In the genomic region with DNA sequence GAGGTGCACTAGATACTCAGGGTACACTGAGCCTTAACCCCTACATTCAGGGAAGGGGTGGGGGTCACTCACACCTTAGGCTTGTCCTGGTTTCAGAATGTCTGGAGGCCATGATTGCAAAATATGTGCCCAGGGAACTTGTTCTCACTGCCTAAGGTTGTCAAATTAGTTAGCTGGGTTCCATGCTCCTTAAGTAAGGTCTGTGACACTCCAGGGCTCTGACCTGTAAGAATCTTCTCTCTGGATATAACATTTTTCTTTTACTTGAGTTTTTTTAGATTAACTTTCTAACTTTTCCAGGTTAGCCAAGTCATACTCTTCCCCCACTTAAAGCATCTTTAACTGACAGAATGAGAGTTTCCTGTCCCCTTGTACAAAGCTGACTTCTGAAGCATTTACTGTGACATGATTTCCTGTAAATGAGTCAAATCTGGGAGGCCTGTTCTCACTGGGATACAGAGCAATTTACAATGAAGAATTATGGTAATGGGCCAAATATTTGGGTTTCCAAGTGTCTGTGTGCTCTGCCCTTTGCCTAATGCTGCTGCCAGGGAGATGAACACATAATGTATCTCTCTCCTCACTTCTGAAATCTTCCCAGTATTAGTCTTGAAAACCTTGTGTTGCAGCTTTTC, we compare ENCODE assay signal across 10 cellular contexts.
DNase-seq lines count a peak whose midpoint lies in the region; ATAC-seq and TF ChIP-seq lines count a peak whose summit lies in the region.
"Had no signal": no experiment of that assay in that cellular context is flagged by ENCODE, and none has a peak within 500 bp of the region (broad histone marks: within the 10 kb centered on the region; RNA-seq: fewer than 3 reads in every experiment).

No MANE protein-coding gene starts in this region.

- no peak for DNase-seq in activated naive CD4-positive, alpha-beta T cell treated with anti-CD3 and anti-CD28 coated beads for 36 hours
- DNase-seq in activated naive CD4-positive, alpha-beta T cell treated with Interleukin-2 at 50 U/mL for 16 hours = no peak
- DNase-seq in T-helper 2 cell treated with Interferon-gamma antibody and Interleukin-4, amounts not matched to agents 5 μg/mL and 100 μg/mL, for 36 hours (ENCODE audit: low spot score) = no peak
- DNase-seq in left kidney (ENCODE audit: low read depth, low spot score) (peak; percentile 36), testis (no peak), HAP-1 (ENCODE audit: low spot score in 2 of 2) (no peak), NCI-H748 treated with DMSO at 0.1 percent for 48 hours (lab: John Stamatoyannopoulos, UW) (no peak)
- DNase-seq: NCI-H2171 had no signal

- H3K4me3 Mint-ChIP-seq in activated naive CD4-positive, alpha-beta T cell treated with anti-CD3 and anti-CD28 coated beads for 36 hours = no peak overlapping the region
- H3K4me3 Mint-ChIP-seq in T-helper 2 cell treated with Interferon-gamma antibody and Interleukin-4, amounts not matched to agents 5 μg/mL and 100 μg/mL, for 36 hours = no peak overlapping the region

- no peak overlapping the region for H3K4me3 ChIP-seq in testis
- H3K4me3 ChIP-seq in HAP-1 = no peak overlapping the region

- H3K4me1 ChIP-seq in testis = no peaks in the 10 kb centered on the region
- H3K4me1 ChIP-seq in HAP-1 = no peaks in the 10 kb centered on the region

- H3K36me3 ChIP-seq in testis (ENCODE audit: low read depth, missing control alignments) = no peaks in the 10 kb centered on the region
- no peaks in the 10 kb centered on the region for H3K36me3 ChIP-seq in HAP-1 (replicated peaks)

- TF ChIP-seq CTCF in testis (IDR thresholded peaks at IDR 0.05) = no peak

- no peak for ATAC-seq in GM19023 (IDR thresholded peaks at IDR 0.05; ENCODE audit: unreplicated experiment)

- TF ChIP-seq POLR2A in testis (IDR thresholded peaks at IDR 0.05) = no peak

- CTCF ChIA-PET in activated naive CD4-positive, alpha-beta T cell treated with anti-CD3 and anti-CD28 coated beads for 36 hours (lab: Charles Lee) = interaction anchor here (1.0 to 1.5 kb wide), 3 partner anchors 14 to 542 kb away, joined by 3 to 5 read pairs (median 3); no protein-coding TSS in a partner anchor

- H3K36me3 Mint-ChIP-seq in activated naive CD4-positive, alpha-beta T cell treated with anti-CD3 and anti-CD28 coated beads for 36 hours (ENCODE audit: low read depth) = no peaks in the 10 kb centered on the region
- no peaks in the 10 kb centered on the region for H3K36me3 Mint-ChIP-seq in T-helper 2 cell treated with Interferon-gamma antibody and Interleukin-4, amounts not matched to agents 5 μg/mL and 100 μg/mL, for 36 hours (ENCODE audit: low read depth)

- in situ Hi-C loops in HAP-1 (cut with MboI; ENCODE audit: low sequenced_read_pairs) = no loop called here

- H3K27ac Mint-ChIP-seq in activated naive CD4-positive, alpha-beta T cell treated with anti-CD3 and anti-CD28 coated beads for 36 hours = peak overlapping the region; percentile 81
- H3K27ac Mint-ChIP-seq in T-helper 2 cell treated with Interferon-gamma antibody and Interleukin-4, amounts not matched to agents 5 μg/mL and 100 μg/mL, for 36 hours = peak overlapping the region; percentile 46

- no peaks in the 10 kb centered on the region for H3K9me3 ChIP-seq in testis
- H3K9me3 ChIP-seq in HAP-1 = no peaks in the 10 kb centered on the region

- H3K27me3 ChIP-seq in testis = no peaks in the 10 kb centered on the region
- H3K27me3 ChIP-seq in HAP-1 (ENCODE audit: low read depth) = no peaks in the 10 kb centered on the region

- no peaks in the 10 kb centered on the region for H3K27me3 Mint-ChIP-seq in activated naive CD4-positive, alpha-beta T cell treated with anti-CD3 and anti-CD28 coated beads for 36 hours (ENCODE audit: low read depth)
- no peaks in the 10 kb centered on the region for H3K27me3 Mint-ChIP-seq in T-helper 2 cell treated with Interferon-gamma antibody and Interleukin-4, amounts not matched to agents 5 μg/mL and 100 μg/mL, for 36 hours (ENCODE audit: low read depth)

- H3K9me3 Mint-ChIP-seq in activated naive CD4-positive, alpha-beta T cell treated with anti-CD3 and anti-CD28 coated beads for 36 hours = no peaks in the 10 kb centered on the region
- no peaks in the 10 kb centered on the region for H3K9me3 Mint-ChIP-seq in T-helper 2 cell treated with Interferon-gamma antibody and Interleukin-4, amounts not matched to agents 5 μg/mL and 100 μg/mL, for 36 hours

- peak overlapping the region; percentile 64 to 71 for H3K27ac ChIP-seq in testis
- H3K27ac ChIP-seq: epithelial cell of prostate had no signal

- H3K4me1 Mint-ChIP-seq in activated naive CD4-positive, alpha-beta T cell treated with anti-CD3 and anti-CD28 coated beads for 36 hours (ENCODE audit: low read depth) = peaks cover 18% of the 10 kb centered on the region
- peaks cover 11% of the 10 kb centered on the region for H3K4me1 Mint-ChIP-seq in T-helper 2 cell treated with Interferon-gamma antibody and Interleukin-4, amounts not matched to agents 5 μg/mL and 100 μg/mL, for 36 hours (ENCODE audit: low read depth)

- intact Hi-C loops in activated naive CD4-positive, alpha-beta T cell treated with anti-CD3 and anti-CD28 coated beads for 36 hours (cut with micrococcal nuclease) = loop anchor here (5.0 kb wide), 1 partner anchor 103 kb away; a partner anchor contains a TSS
- intact Hi-C loops in testis (cut with DNase I; ENCODE audit: low total_unique reads) = no loop called here
